ENCODE assay signal across 23 cellular contexts in genomic region chr13:98819382-98819781, GRCh38.
DNase-seq lines count a peak whose midpoint lies in the region; ATAC-seq and TF ChIP-seq lines count a peak whose summit lies in the region.
"Had no signal": no experiment of that assay in that cellular context is flagged by ENCODE, and none has a peak within 500 bp of the region (broad histone marks: within the 10 kb centered on the region; RNA-seq: fewer than 3 reads in every experiment).

No MANE protein-coding gene starts in this region.

- no peak for DNase-seq in left cardiac atrium
- DNase-seq in left lobe of liver (ENCODE audit: low spot score) = peak; percentile 84
- no peak for DNase-seq in iPS-NIHi7 (ENCODE audit: extremely low spot score)
- no peak for DNase-seq in ovary
- DNase-seq: AML-193; CD4-positive, alpha-beta T cell; DMS53; GM23248; H9; MM.1S; NCI-H2029; NCI-H2227 treated with DMSO at 0.1 percent for 48 hours; NCI-H526 treated with DMSO at 0.1 percent for 48 hours; SIG-M5 had no signal

- no peak overlapping the region for H3K9ac ChIP-seq in stomach smooth muscle (ENCODE audit: low read length in 2 of 2)
- H3K9ac ChIP-seq: BLaER1 treated with 17β-estradiol and CSF1 and Interleukin-3, amounts not matched to agents 10 nM and 100 nM; GM23248; KMS-11 had no signal

- peaks cover 0 to 71% of the 10 kb centered on the region in 2 donors for H3K36me3 ChIP-seq in gastroesophageal sphincter
- H3K36me3 ChIP-seq in stomach smooth muscle (ENCODE audit: control insufficient read depth in 2 of 2, insufficient read depth in 2 of 2, low read length in 2 of 2) = peaks cover 25 to 28% of the 10 kb centered on the region in 2 donors
- no peaks in the 10 kb centered on the region for H3K36me3 ChIP-seq in ovary

- H3K4me1 ChIP-seq in gastroesophageal sphincter = peaks cover 0 to 54% (median 4%) of the 10 kb centered on the region in 3 donors
- peaks cover 11% of the 10 kb centered on the region for H3K4me1 ChIP-seq in stomach smooth muscle (ENCODE audit: control insufficient read depth, insufficient read depth, low read length)
- peaks cover 1% of the 10 kb centered on the region for H3K4me1 ChIP-seq in ovary (ENCODE audit: insufficient read depth)

- H3K9me3 ChIP-seq in gastroesophageal sphincter (no peaks in the 10 kb centered on the region), stomach smooth muscle (ENCODE audit: control insufficient read depth in 2 of 2, low read length in 2 of 2) (no peaks in the 10 kb centered on the region), ovary (no peaks in the 10 kb centered on the region)
- H3K9me3 ChIP-seq: A549; BLaER1 treated with 17β-estradiol and CSF1 and Interleukin-3, amounts not matched to agents 10 nM and 100 nM had no signal

- peak overlapping the region in 3 of 4 donors; percentile 14 to 65 (median 38) for H3K27ac ChIP-seq in gastroesophageal sphincter
- H3K27ac ChIP-seq in stomach smooth muscle (ENCODE audit: low read length) = peak overlapping the region; percentile 55
- H3K27ac ChIP-seq in ovary = no peak overlapping the region
- H3K27ac ChIP-seq: A549; BLaER1 treated with 17β-estradiol and CSF1 and Interleukin-3, amounts not matched to agents 10 nM and 100 nM; GM23248; KMS-11; RWPE1 had no signal

- 93% methylated on average over 4 of the region's 5 CpGs; no CpG with 5 or more reads in 1 of the 2 donors for WGBS in gastroesophageal sphincter (ENCODE audit: low coverage in 1 of 2), 2 donors
- WGBS in ovary, 3 donors = 88 to 98% (median 97%) methylated on average over 5 of the region's 5 CpGs

- intact Hi-C loops in left cardiac atrium (cut with DNase I) (no loop called here), ovary (cut with DNase I) (no loop called here)

- no peaks in the 10 kb centered on the region for H3K27me3 ChIP-seq in gastroesophageal sphincter
- no peaks in the 10 kb centered on the region for H3K27me3 ChIP-seq in stomach smooth muscle (ENCODE audit: control insufficient read depth in 1 of 2, insufficient read depth in 2 of 2, low read length in 2 of 2)
- H3K27me3 ChIP-seq in ovary = no peaks in the 10 kb centered on the region
- H3K27me3 ChIP-seq: BLaER1 treated with 17β-estradiol and CSF1 and Interleukin-3, amounts not matched to agents 10 nM and 100 nM had no signal

- TF ChIP-seq EP300 in gastroesophageal sphincter (IDR thresholded peaks at IDR 0.05) (no peak), ovary (IDR thresholded peaks at IDR 0.05) (no peak)

- H3K4me3 ChIP-seq in gastroesophageal sphincter (no peak overlapping the region), stomach smooth muscle (ENCODE audit: low read length in 2 of 2) (peak overlapping the region in 1 of 2 donors; percentile 44), ovary (no peak overlapping the region)
- H3K4me3 ChIP-seq: A549; BLaER1 treated with 17β-estradiol and CSF1 and Interleukin-3, amounts not matched to agents 10 nM and 100 nM; GM23248; SK-N-MC had no signal

- TF ChIP-seq POLR2A in gastroesophageal sphincter (IDR thresholded peaks at IDR 0.05) (no peak), ovary (IDR thresholded peaks at IDR 0.05) (no peak)

- ATAC-seq in gastroesophageal sphincter = no peak
- peak; percentile 68 to 71 for ATAC-seq in left cardiac atrium
- peak; percentile 81 for ATAC-seq in left lobe of liver
- ATAC-seq in GM18868 (IDR thresholded peaks at IDR 0.05; ENCODE audit: unreplicated experiment) = no peak
- ATAC-seq: A549, Panc1 had no signal

- no peak for TF ChIP-seq CTCF in gastroesophageal sphincter (IDR thresholded peaks at IDR 0.05)
- TF ChIP-seq CTCF in ovary (IDR thresholded peaks at IDR 0.05) = no peak

Comparison
In these comparisons a context has a peak if more than half of its experiments do, and no peak if none do; other contexts are left out.
1. ATAC-seq: peak in left cardiac atrium (2 of 2) and left lobe of liver (single experiment); none in gastroesophageal sphincter (single experiment) and GM18868 (single experiment).
2. H3K27ac ChIP-seq: peak in gastroesophageal sphincter (3 of 4) and stomach smooth muscle (single experiment); none in ovary (0 of 2).